Comparison of ENCODE assay signal across 1 cellular context in genomic region chr3:53130179-53131135, GRCh38.
TF ChIP-seq lines count a peak whose summit lies in the region.

RFT1 (minus strand) TSS chr3:53130435; CDS start chr3:53130400, 35 bp downstream.

TF ChIP-seq in liver, 16 proteins besides CTCF, POLR2A, EP300 and RAD21 (continued from another document):
- TF ChIP-seq MAX (IDR thresholded peaks at IDR 0.05) (peak; percentile 77), SP1 (IDR thresholded peaks at IDR 0.05) (peak; percentile 53)
TF ChIP-seq in liver: peak in this region for 11.
